ENCODE assay signal across 1 cellular context in the genomic region with DNA sequence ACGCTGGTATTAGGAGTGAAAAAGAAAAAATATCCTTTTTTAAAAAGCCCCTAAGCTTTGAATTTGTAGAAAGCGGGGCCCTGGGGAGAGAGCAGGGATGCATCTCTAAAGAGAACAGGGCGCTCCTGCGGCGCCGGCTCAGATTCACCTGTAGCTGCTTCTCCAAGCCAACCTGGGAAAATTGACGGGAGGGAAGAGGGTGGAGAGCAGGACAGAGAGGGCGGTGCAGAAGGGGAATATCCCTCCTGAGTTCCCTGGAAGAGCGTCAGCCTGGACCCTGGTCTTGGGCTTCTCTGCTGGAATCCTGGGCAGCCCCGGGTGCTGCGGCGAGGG.
TF ChIP-seq lines count a peak whose summit lies in the region.

No MANE protein-coding gene starts in this region.

TF ChIP-seq in HepG2, 621 proteins besides CTCF, POLR2A, EP300 and RAD21:
- TF ChIP-seq, protein P1, sequence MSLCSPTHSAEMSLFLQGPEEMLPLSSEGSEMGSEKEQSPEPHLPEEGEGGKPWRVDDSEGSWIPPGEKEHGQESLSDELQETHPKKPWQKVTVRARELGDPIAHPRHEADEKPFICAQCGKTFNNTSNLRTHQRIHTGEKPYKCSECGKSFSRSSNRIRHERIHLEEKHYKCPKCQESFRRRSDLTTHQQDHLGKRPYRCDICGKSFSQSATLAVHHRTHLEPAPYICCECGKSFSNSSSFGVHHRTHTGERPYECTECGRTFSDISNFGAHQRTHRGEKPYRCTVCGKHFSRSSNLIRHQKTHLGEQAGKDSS (CRISPR knock-in tag; IDR thresholded peaks at IDR 0.05; ENCODE audit: borderline replicate concordance, low read depth), result 0 out of 2 replicates have a peak, but pooled peaks have one; percentile 26
- TF ChIP-seq CREM (IDR thresholded peaks at IDR 0.05) (peak; percentile 30; the same call in 1 of the 2 replicates), CREM (CRISPR knock-in tag; IDR thresholded peaks at IDR 0.05) (no peak), NR2F2 (IDR thresholded peaks at IDR 0.05; ENCODE audit: borderline replicate concordance, low read depth) (peak; percentile 71; the same call in 1 of the 2 replicates), NR2F6 (IDR thresholded peaks at IDR 0.05) (peak; percentile 88), NR2F6 (CRISPR knock-in tag; IDR thresholded peaks at IDR 0.05) (no peak), ZNF292 (CRISPR knock-in tag; IDR thresholded peaks at IDR 0.05; ENCODE audit: borderline replicate concordance, low read depth) (0 out of 2 replicates have a peak, but pooled peaks have one; percentile 36), ZSCAN25 (CRISPR knock-in tag; IDR thresholded peaks at IDR 0.05) (peak; percentile 45; the same call in 1 of the 2 replicates), TEAD3 (CRISPR knock-in tag; optimal IDR thresholded peaks at IDR 0.05; ENCODE audit: borderline replicate concordance) (peak; percentile 76), POLR2AphosphoS2 (IDR thresholded peaks at IDR 0.05; ENCODE audit: low read depth, low read length) (no peak), GFI1 (CRISPR knock-in tag; IDR thresholded peaks at IDR 0.05; ENCODE audit: borderline replicate concordance) (0 out of 2 replicates have a peak, but pooled peaks have one; percentile 30), HDAC1 (CRISPR knock-in tag; IDR thresholded peaks at IDR 0.05) (peak; percentile 53; the same call in 1 of the 2 replicates), CEBPB (IDR thresholded peaks at IDR 0.05; ENCODE audit: borderline replicate concordance, low read depth, low read length) (no peak)
- TF ChIP-seq, protein P2, sequence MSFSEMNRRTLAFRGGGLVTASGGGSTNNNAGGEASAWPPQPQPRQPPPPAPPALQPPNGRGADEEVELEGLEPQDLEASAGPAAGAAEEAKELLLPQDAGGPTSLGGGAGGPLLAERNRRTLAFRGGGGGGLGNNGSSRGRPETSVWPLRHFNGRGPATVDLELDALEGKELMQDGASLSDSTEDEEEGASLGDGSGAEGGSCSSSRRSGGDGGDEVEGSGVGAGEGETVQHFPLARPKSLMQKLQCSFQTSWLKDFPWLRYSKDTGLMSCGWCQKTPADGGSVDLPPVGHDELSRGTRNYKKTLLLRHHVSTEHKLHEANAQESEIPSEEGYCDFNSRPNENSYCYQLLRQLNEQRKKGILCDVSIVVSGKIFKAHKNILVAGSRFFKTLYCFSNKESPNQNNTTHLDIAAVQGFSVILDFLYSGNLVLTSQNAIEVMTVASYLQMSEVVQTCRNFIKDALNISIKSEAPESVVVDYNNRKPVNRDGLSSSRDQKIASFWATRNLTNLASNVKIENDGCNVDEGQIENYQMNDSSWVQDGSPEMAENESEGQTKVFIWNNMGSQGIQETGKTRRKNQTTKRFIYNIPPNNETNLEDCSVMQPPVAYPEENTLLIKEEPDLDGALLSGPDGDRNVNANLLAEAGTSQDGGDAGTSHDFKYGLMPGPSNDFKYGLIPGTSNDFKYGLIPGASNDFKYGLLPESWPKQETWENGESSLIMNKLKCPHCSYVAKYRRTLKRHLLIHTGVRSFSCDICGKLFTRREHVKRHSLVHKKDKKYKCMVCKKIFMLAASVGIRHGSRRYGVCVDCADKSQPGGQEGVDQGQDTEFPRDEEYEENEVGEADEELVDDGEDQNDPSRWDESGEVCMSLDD (CRISPR knock-in tag; IDR thresholded peaks at IDR 0.05; ENCODE audit: borderline replicate concordance), result no peak
- TF ChIP-seq, protein P3, sequence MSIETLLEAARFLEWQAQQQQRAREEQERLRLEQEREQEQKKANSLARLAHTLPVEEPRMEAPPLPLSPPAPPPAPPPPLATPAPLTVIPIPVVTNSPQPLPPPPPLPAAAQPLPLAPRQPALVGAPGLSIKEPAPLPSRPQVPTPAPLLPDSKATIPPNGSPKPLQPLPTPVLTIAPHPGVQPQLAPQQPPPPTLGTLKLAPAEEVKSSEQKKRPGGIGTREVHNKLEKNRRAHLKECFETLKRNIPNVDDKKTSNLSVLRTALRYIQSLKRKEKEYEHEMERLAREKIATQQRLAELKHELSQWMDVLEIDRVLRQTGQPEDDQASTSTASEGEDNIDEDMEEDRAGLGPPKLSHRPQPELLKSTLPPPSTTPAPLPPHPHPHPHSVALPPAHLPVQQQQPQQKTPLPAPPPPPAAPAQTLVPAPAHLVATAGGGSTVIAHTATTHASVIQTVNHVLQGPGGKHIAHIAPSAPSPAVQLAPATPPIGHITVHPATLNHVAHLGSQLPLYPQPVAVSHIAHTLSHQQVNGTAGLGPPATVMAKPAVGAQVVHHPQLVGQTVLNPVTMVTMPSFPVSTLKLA (IDR thresholded peaks at IDR 0.05), result no peak
- TF ChIP-seq, protein P4, sequence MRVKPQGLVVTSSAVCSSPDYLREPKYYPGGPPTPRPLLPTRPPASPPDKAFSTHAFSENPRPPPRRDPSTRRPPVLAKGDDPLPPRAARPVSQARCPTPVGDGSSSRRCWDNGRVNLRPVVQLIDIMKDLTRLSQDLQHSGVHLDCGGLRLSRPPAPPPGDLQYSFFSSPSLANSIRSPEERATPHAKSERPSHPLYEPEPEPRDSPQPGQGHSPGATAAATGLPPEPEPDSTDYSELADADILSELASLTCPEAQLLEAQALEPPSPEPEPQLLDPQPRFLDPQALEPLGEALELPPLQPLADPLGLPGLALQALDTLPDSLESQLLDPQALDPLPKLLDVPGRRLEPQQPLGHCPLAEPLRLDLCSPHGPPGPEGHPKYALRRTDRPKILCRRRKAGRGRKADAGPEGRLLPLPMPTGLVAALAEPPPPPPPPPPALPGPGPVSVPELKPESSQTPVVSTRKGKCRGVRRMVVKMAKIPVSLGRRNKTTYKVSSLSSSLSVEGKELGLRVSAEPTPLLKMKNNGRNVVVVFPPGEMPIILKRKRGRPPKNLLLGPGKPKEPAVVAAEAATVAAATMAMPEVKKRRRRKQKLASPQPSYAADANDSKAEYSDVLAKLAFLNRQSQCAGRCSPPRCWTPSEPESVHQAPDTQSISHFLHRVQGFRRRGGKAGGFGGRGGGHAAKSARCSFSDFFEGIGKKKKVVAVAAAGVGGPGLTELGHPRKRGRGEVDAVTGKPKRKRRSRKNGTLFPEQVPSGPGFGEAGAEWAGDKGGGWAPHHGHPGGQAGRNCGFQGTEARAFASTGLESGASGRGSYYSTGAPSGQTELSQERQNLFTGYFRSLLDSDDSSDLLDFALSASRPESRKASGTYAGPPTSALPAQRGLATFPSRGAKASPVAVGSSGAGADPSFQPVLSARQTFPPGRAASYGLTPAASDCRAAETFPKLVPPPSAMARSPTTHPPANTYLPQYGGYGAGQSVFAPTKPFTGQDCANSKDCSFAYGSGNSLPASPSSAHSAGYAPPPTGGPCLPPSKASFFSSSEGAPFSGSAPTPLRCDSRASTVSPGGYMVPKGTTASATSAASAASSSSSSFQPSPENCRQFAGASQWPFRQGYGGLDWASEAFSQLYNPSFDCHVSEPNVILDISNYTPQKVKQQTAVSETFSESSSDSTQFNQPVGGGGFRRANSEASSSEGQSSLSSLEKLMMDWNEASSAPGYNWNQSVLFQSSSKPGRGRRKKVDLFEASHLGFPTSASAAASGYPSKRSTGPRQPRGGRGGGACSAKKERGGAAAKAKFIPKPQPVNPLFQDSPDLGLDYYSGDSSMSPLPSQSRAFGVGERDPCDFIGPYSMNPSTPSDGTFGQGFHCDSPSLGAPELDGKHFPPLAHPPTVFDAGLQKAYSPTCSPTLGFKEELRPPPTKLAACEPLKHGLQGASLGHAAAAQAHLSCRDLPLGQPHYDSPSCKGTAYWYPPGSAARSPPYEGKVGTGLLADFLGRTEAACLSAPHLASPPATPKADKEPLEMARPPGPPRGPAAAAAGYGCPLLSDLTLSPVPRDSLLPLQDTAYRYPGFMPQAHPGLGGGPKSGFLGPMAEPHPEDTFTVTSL (CRISPR knock-in tag; IDR thresholded peaks at IDR 0.05; ENCODE audit: borderline replicate concordance), result peak; percentile 6; the same call in 1 of the 2 replicates
- TF ChIP-seq, protein P5, sequence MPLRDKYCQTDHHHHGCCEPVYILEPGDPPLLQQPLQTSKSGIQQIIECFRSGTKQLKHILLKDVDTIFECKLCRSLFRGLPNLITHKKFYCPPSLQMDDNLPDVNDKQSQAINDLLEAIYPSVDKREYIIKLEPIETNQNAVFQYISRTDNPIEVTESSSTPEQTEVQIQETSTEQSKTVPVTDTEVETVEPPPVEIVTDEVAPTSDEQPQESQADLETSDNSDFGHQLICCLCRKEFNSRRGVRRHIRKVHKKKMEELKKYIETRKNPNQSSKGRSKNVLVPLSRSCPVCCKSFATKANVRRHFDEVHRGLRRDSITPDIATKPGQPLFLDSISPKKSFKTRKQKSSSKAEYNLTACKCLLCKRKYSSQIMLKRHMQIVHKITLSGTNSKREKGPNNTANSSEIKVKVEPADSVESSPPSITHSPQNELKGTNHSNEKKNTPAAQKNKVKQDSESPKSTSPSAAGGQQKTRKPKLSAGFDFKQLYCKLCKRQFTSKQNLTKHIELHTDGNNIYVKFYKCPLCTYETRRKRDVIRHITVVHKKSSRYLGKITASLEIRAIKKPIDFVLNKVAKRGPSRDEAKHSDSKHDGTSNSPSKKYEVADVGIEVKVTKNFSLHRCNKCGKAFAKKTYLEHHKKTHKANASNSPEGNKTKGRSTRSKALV (CRISPR knock-in tag; IDR thresholded peaks at IDR 0.05), result 0 out of 2 replicates have a peak, but pooled peaks have one; percentile 26
- TF ChIP-seq, protein P6, sequence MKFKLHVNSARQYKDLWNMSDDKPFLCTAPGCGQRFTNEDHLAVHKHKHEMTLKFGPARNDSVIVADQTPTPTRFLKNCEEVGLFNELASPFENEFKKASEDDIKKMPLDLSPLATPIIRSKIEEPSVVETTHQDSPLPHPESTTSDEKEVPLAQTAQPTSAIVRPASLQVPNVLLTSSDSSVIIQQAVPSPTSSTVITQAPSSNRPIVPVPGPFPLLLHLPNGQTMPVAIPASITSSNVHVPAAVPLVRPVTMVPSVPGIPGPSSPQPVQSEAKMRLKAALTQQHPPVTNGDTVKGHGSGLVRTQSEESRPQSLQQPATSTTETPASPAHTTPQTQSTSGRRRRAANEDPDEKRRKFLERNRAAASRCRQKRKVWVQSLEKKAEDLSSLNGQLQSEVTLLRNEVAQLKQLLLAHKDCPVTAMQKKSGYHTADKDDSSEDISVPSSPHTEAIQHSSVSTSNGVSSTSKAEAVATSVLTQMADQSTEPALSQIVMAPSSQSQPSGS (CRISPR knock-in tag; IDR thresholded peaks at IDR 0.05), result no peak
- TF ChIP-seq, protein P7, sequence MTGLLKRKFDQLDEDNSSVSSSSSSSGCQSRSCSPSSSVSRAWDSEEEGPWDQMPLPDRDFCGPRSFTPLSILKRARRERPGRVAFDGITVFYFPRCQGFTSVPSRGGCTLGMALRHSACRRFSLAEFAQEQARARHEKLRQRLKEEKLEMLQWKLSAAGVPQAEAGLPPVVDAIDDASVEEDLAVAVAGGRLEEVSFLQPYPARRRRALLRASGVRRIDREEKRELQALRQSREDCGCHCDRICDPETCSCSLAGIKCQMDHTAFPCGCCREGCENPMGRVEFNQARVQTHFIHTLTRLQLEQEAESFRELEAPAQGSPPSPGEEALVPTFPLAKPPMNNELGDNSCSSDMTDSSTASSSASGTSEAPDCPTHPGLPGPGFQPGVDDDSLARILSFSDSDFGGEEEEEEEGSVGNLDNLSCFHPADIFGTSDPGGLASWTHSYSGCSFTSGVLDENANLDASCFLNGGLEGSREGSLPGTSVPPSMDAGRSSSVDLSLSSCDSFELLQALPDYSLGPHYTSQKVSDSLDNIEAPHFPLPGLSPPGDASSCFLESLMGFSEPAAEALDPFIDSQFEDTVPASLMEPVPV (CRISPR knock-in tag; IDR thresholded peaks at IDR 0.05), result 0 out of 2 replicates have a peak, but pooled peaks have one; percentile 29
